In genomic region chr16:49592507-49593422, GRCh38 we compare ENCODE assay signal across 8 cellular contexts.
DNase-seq lines count a peak whose midpoint lies in the region; ATAC-seq and TF ChIP-seq lines count a peak whose summit lies in the region.

No MANE protein-coding gene starts in this region.

- H3K4me2 ChIP-seq in mammary epithelial cell (ENCODE audit: insufficient read depth, low read depth, low read length) = no peak overlapping the region

- intact Hi-C loops in mammary epithelial cell (cut with micrococcal nuclease) (no loop called here), lower lobe of right lung (cut with DNase I) (no loop called here)

- H3K9ac ChIP-seq in mammary epithelial cell (ENCODE audit: insufficient read depth, low read length) = no peak overlapping the region

- TF ChIP-seq POLR2A in upper lobe of left lung (IDR thresholded peaks at IDR 0.05) = no peak

- ATAC-seq in lower lobe of right lung = peak in 1 of 2 donors; percentile 60
- ATAC-seq in upper lobe of left lung (ENCODE audit: low FRiP score in 2 of 2) = peak in 1 of 2 donors; percentile 58

- peak; percentile 4 to 62 (median 32) for DNase-seq in stimulated activated naive CD4-positive, alpha-beta T cell (lab: John Stamatoyannopoulos, UW)
- DNase-seq in stimulated activated naive CD4-positive, alpha-beta T cell treated with Interleukin-2 at 50 U/mL for 16 hours (lab: John Stamatoyannopoulos, UW) = no peak
- DNase-seq in HL-60 (ENCODE audit: low read depth in 1 of 2, low spot score in 1 of 2) = no peak
- DNase-seq in SKM-1 treated with dmso at 0.1 percent for 144 hours (lab: John Stamatoyannopoulos, UW; ENCODE audit: unreplicated experiment) = peak; percentile 48
- DNase-seq in mammary epithelial cell = no peak
- no peak for DNase-seq in lower lobe of right lung
- no peak for DNase-seq in upper lobe of left lung
- no peak for DNase-seq in effector memory CD4-positive, alpha-beta T cell

- H3K4me1 ChIP-seq in mammary epithelial cell (ENCODE audit: insufficient read depth, low read length) (no peaks in the 10 kb centered on the region), lower lobe of right lung (peaks cover 15% of the 10 kb centered on the region), upper lobe of left lung (peaks cover 0 to 6% (median 0%) of the 10 kb centered on the region in 4 donors)
- no peaks in the 10 kb centered on the region for H3K4me1 ChIP-seq in effector memory CD4-positive, alpha-beta T cell (ENCODE audit: control insufficient read depth, insufficient read depth, low read length, poor library complexity, severe bottlenecking)

- peaks cover 10% of the 10 kb centered on the region for H3K9me3 ChIP-seq in mammary epithelial cell (replicated peaks; ENCODE audit: insufficient read depth, low read length)
- H3K9me3 ChIP-seq in lower lobe of right lung = no peaks in the 10 kb centered on the region
- no peaks in the 10 kb centered on the region for H3K9me3 ChIP-seq in upper lobe of left lung
- H3K9me3 ChIP-seq in effector memory CD4-positive, alpha-beta T cell (ENCODE audit: control insufficient read depth, low read length) = no peaks in the 10 kb centered on the region

- no peak overlapping the region for H3K4me3 ChIP-seq in HL-60 (replicated peaks; ENCODE audit: insufficient read depth, low read length)
- no peak overlapping the region for H3K4me3 ChIP-seq in mammary epithelial cell (replicated peaks in 1 of 3; ENCODE audit: insufficient read depth in 1 of 3, low read depth in 2 of 3, low read length in 3 of 3)
- no peak overlapping the region for H3K4me3 ChIP-seq in lower lobe of right lung
- no peak overlapping the region for H3K4me3 ChIP-seq in upper lobe of left lung
- no peak overlapping the region for H3K4me3 ChIP-seq in effector memory CD4-positive, alpha-beta T cell (ENCODE audit: insufficient read depth, low read depth, low read length, poor library complexity, severe bottlenecking)

- no peaks in the 10 kb centered on the region for H3K79me2 ChIP-seq in mammary epithelial cell (ENCODE audit: insufficient read depth, low read length)

- no peaks in the 10 kb centered on the region for H3K27me3 ChIP-seq in HL-60 (ENCODE audit: insufficient read depth, poor library complexity, severe bottlenecking)
- no peaks in the 10 kb centered on the region for H3K27me3 ChIP-seq in mammary epithelial cell (ENCODE audit: insufficient read depth, low read length)
- H3K27me3 ChIP-seq in lower lobe of right lung (ENCODE audit: low read depth) = no peaks in the 10 kb centered on the region
- no peaks in the 10 kb centered on the region for H3K27me3 ChIP-seq in upper lobe of left lung
- H3K27me3 ChIP-seq in effector memory CD4-positive, alpha-beta T cell (replicated peaks; ENCODE audit: control insufficient read depth, insufficient read depth, low read length, poor library complexity, severe bottlenecking) = no peaks in the 10 kb centered on the region

- H3K27ac ChIP-seq in HL-60 (replicated peaks) (no peak overlapping the region), mammary epithelial cell (ENCODE audit: insufficient read depth, low read depth, low read length) (no peak overlapping the region), lower lobe of right lung (no peak overlapping the region), upper lobe of left lung (no peak overlapping the region)
- H3K27ac ChIP-seq in effector memory CD4-positive, alpha-beta T cell (ENCODE audit: insufficient read depth, low read length, poor library complexity, severe bottlenecking) = no peak overlapping the region

- H2AFZ ChIP-seq in mammary epithelial cell (ENCODE audit: low read depth, low read length) = no peak overlapping the region

- TF ChIP-seq CTCF in HL-60 (IDR thresholded peaks at IDR 0.05; ENCODE audit: insufficient read depth, low read length) (peak; percentile 78), mammary epithelial cell (conservative IDR thresholded peaks at IDR 0.05 in 1 of 2, IDR thresholded peaks at IDR 0.05 in 1 of 2; ENCODE audit: extremely low read depth in 1 of 2, insufficient read depth in 1 of 2, low read depth in 1 of 2, low read length in 2 of 2) (peak; percentile 21 to 39), lower lobe of right lung (IDR thresholded peaks at IDR 0.05) (peak; percentile 76), upper lobe of left lung (IDR thresholded peaks at IDR 0.05) (peak; percentile 34 to 75 (median 54))

- no peak for TF ChIP-seq EP300 in upper lobe of left lung (IDR thresholded peaks at IDR 0.05)

- dilution Hi-C loops in mammary epithelial cell (cut with HindIII; ENCODE audit: low sequenced_read_pairs) = no loop called here

- CTCF ChIA-PET in mammary epithelial cell (lab: Charles Lee; ENCODE audit: low non-redundant PET) = no interaction called here

- 34% methylated on average over 12 of the region's 13 CpGs for WGBS in mammary epithelial cell (ENCODE audit: low coverage, missing lambda C conversion rate)
- 56 to 68% methylated on average over 13 of the region's 13 CpGs for WGBS in upper lobe of left lung, 2 donors

- in situ Hi-C loops in mammary epithelial cell (cut with MboI; ENCODE audit: low sequenced_read_pairs in 2 of 2) = no loop called here

- no peaks in the 10 kb centered on the region for H3K36me3 ChIP-seq in mammary epithelial cell (ENCODE audit: insufficient read depth, low read length)
- H3K36me3 ChIP-seq in lower lobe of right lung = no peaks in the 10 kb centered on the region
- no peaks in the 10 kb centered on the region for H3K36me3 ChIP-seq in upper lobe of left lung
- H3K36me3 ChIP-seq in effector memory CD4-positive, alpha-beta T cell (ENCODE audit: control insufficient read depth, insufficient read depth, low read length) = no peaks in the 10 kb centered on the region

- no peaks in the 10 kb centered on the region for H4K20me1 ChIP-seq in mammary epithelial cell (ENCODE audit: insufficient read depth, low read length)

- no TSS peak for BruUV-seq in mammary epithelial cell (replicated peaks; lab: Mats Ljungman, UMichigan)

Comparison
In these comparisons a context has a peak if more than half of its experiments do, and no peak if none do; other contexts are left out.
1. DNase-seq: peak in stimulated activated naive CD4-positive, alpha-beta T cell (6 of 6) and SKM-1 treated with dmso at 0.1 percent for 144 hours (single experiment); none in stimulated activated naive CD4-positive, alpha-beta T cell treated with Interleukin-2 at 50 U/mL for 16 hours (single experiment), HL-60 (0 of 2), mammary epithelial cell (single experiment), lower lobe of right lung (single experiment), upper lobe of left lung (0 of 2) and effector memory CD4-positive, alpha-beta T cell (0 of 3).
2. Peak in every context shown above with its lines, with median percentiles within 50 percentile points of each other: CTCF ChIP-seq.